Comparison of ENCODE assay signal across 20 cellular contexts in the genomic region with DNA sequence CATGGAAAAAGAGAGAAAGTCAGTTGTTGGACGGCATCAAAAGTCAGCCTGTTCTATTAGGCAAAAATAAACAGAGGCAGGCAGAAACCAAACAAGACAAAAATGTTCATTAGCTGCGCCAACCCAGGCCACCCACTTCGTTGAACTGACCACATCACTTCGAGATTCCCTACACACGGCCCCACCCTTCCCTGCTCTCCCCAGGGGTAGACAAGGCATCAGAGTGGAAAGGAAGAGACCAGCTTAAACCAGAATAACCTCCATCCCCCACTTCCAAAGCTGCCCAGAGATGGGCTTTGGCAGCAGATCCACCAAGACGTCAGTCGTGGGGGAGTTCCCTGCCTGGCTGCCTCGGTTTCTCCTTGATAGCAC.
A peak's percentile ranks its signal among the peaks of the same experiment; 100 is the strongest.
DNase-seq lines count a peak whose midpoint lies in the region; ATAC-seq and TF ChIP-seq lines count a peak whose summit lies in the region.
"Had no signal": no experiment of that assay in that cellular context is flagged by ENCODE, and none has a peak within 500 bp of the region (broad histone marks: within the 10 kb centered on the region; RNA-seq: fewer than 3 reads in every experiment).

No MANE protein-coding gene starts in this region.

- no peak for TF ChIP-seq POLR2A in testis (IDR thresholded peaks at IDR 0.05)

- H3K27me3 Mint-ChIP-seq in activated CD4-positive, alpha-beta memory T cell treated with anti-CD3 and anti-CD28 coated beads for 36 hours, result peaks cover 3% of the 10 kb centered on the region
- H3K27me3 Mint-ChIP-seq: B cell; CD4-positive, CD25-positive, alpha-beta regulatory T cell had no signal

- no peak overlapping the region for H3K27ac Mint-ChIP-seq in activated CD4-positive, alpha-beta memory T cell treated with anti-CD3 and anti-CD28 coated beads for 36 hours
- H3K27ac Mint-ChIP-seq: B cell; CD4-positive, CD25-positive, alpha-beta regulatory T cell had no signal

- no peaks in the 10 kb centered on the region for H3K27me3 ChIP-seq in SJSA1 (replicated peaks)
- H3K27me3 ChIP-seq in testis, result no peaks in the 10 kb centered on the region

- H3K27ac ChIP-seq in SJSA1, result peak overlapping the region; percentile 92
- H3K27ac ChIP-seq in testis, result peak overlapping the region in 1 of 2 donors; percentile 76
- H3K27ac ChIP-seq: A549, KMS-11, PC-9 had no signal

- no peaks in the 10 kb centered on the region for H3K36me3 Mint-ChIP-seq in activated CD4-positive, alpha-beta memory T cell treated with anti-CD3 and anti-CD28 coated beads for 36 hours
- H3K36me3 Mint-ChIP-seq: CD4-positive, CD25-positive, alpha-beta regulatory T cell had no signal

- TF ChIP-seq CTCF in mucosa of descending colon (IDR thresholded peaks at IDR 0.05), result no peak
- no peak for TF ChIP-seq CTCF in testis (IDR thresholded peaks at IDR 0.05)

- intact Hi-C loops in mucosa of descending colon (cut with DNase I, micrococcal nuclease) (no loop called here), testis (cut with DNase I; ENCODE audit: low total_unique reads) (no loop called here)
- intact Hi-C loops in activated CD4-positive, alpha-beta memory T cell treated with anti-CD3 and anti-CD28 coated beads for 36 hours (cut with micrococcal nuclease), result no loop called here

- POLR2A ChIA-PET in activated CD4-positive, alpha-beta memory T cell treated with anti-CD3 and anti-CD28 coated beads for 36 hours (lab: Charles Lee), result interaction anchor here (0.7 kb wide), 1 partner anchor 41 kb away, joined by 3 read pairs; no protein-coding TSS in a partner anchor

- no peaks in the 10 kb centered on the region for H3K4me1 Mint-ChIP-seq in activated CD4-positive, alpha-beta memory T cell treated with anti-CD3 and anti-CD28 coated beads for 36 hours (ENCODE audit: low read depth)
- H3K4me1 Mint-ChIP-seq: B cell; CD4-positive, CD25-positive, alpha-beta regulatory T cell had no signal

- H3K36me3 ChIP-seq in SJSA1 (no peaks in the 10 kb centered on the region), mucosa of descending colon (ENCODE audit: low read depth) (no peaks in the 10 kb centered on the region), testis (ENCODE audit: low read depth, missing control alignments) (no peaks in the 10 kb centered on the region)
- H3K36me3 ChIP-seq: HAP-1 had no signal

- CTCF ChIA-PET in activated CD4-positive, alpha-beta memory T cell treated with anti-CD3 and anti-CD28 coated beads for 36 hours (lab: Charles Lee), result no interaction called here

- H3K4me3 ChIP-seq in SJSA1 (no peak overlapping the region), mucosa of descending colon (no peak overlapping the region), testis (no peak overlapping the region)
- H3K4me3 ChIP-seq: A549, HAP-1, PC-9 had no signal

- H3K4me3 Mint-ChIP-seq in activated CD4-positive, alpha-beta memory T cell treated with anti-CD3 and anti-CD28 coated beads for 36 hours, result no peak overlapping the region
- H3K4me3 Mint-ChIP-seq: B cell; CD4-positive, CD25-positive, alpha-beta regulatory T cell had no signal

- ATAC-seq in mucosa of descending colon, result peak; percentile 41
- ATAC-seq in GM21423 (IDR thresholded peaks at IDR 0.05; ENCODE audit: unreplicated experiment), result no peak
- ATAC-seq: A549 had no signal

- H3K4me1 ChIP-seq in SJSA1 (replicated peaks) (peaks cover 36% of the 10 kb centered on the region), mucosa of descending colon (ENCODE audit: low read depth) (no peaks in the 10 kb centered on the region), testis (no peaks in the 10 kb centered on the region)
- H3K4me1 ChIP-seq: A549, Caco-2, HAP-1 had no signal

- 44 to 45% methylated on average over 8 of the region's 8 CpGs for WGBS in testis, 2 donors

- H3K9me3 ChIP-seq in SJSA1 (replicated peaks), result no peaks in the 10 kb centered on the region
- H3K9me3 ChIP-seq in mucosa of descending colon, result no peaks in the 10 kb centered on the region
- no peaks in the 10 kb centered on the region for H3K9me3 ChIP-seq in testis
- H3K9me3 ChIP-seq: Caco-2, HAP-1 had no signal

- DNase-seq in AG08395 (ENCODE audit: low spot score) (peak; percentile 13), SJSA1 (ENCODE audit: low read depth in 1 of 2, low spot score in 2 of 2) (peak; percentile 97), mucosa of descending colon (peak in 2 of 3 donors; percentile 28 to 31), testis (peak; percentile 83), NCI-H82 (lab: John Stamatoyannopoulos, UW) (no peak)
- no peak for DNase-seq in activated CD4-positive, alpha-beta memory T cell treated with anti-CD3 and anti-CD28 coated beads for 36 hours
- DNase-seq: Caco-2; CD4-positive, CD25-positive, alpha-beta regulatory T cell; EL; NCI-H1048; NCI-H146; NCI-H2081; NCI-H510A; NCI-H774; PC-9 had no signal

- H3K9me3 Mint-ChIP-seq in activated CD4-positive, alpha-beta memory T cell treated with anti-CD3 and anti-CD28 coated beads for 36 hours, result no peaks in the 10 kb centered on the region

Comparison
In these comparisons a context has a peak if more than half of its experiments do, and no peak if none do; other contexts are left out.
1. DNase-seq: peak in AG08395 (single experiment), SJSA1 (2 of 2), mucosa of descending colon (2 of 3) and testis (single experiment); none in activated CD4-positive, alpha-beta memory T cell treated with anti-CD3 and anti-CD28 coated beads for 36 hours (single experiment) and NCI-H82 (single experiment).